ENCODE assay signal across 27 cellular contexts in genomic region chr18:61295153-61295552, GRCh38. TPM values are rescaled to one million over a fixed set of nuclear protein-coding genes. Genes with fewer than 3 reads are reported as not detected.
"Had no signal": no experiment of that assay in that cellular context is flagged by ENCODE, and none has a peak within 500 bp of the region (broad histone marks: within the 10 kb centered on the region; RNA-seq: fewer than 3 reads in every experiment).

No MANE protein-coding gene starts in this region.

- DNase-seq: stimulated activated CD4-positive, alpha-beta T cell treated with anti-CD3 and anti-CD28 coated beads, Interleukin-2, amount 100 ng/mL, for 48 hours; stimulated activated CD4-positive, alpha-beta T cell treated with anti-CD3 and anti-CD28 coated beads, Interleukin-4, amount 100 ng/mL, for 1 hour; stimulated activated CD4-positive, alpha-beta T cell treated with anti-CD3 and anti-CD28 coated beads, Interleukin-4, amount 100 ng/mL, for 24 hours; stimulated activated CD4-positive, alpha-beta T cell treated with anti-CD3 and anti-CD28 coated beads, Interleukin-4, amount 100 ng/mL, for 4 hours; stimulated activated CD8-positive, alpha-beta memory T cell treated with anti-CD3 and anti-CD28 coated beads, Interleukin-4, amount 100 ng/mL, for 48 hours; stimulated activated naive B cell treated with anti-CD40 and anti-IgM and Interleukin-4, amounts not matched to agents 10 μg/mL and 1 μg/mL and 100 μg/mL, for 72 hours; stimulated activated naive CD4-positive, alpha-beta T cell; stimulated activated naive CD4-positive, alpha-beta T cell treated with Interleukin-2 at 50 U/mL for 16 hours; stimulated activated naive CD8-positive, alpha-beta T cell treated with anti-CD3 and anti-CD28 coated beads, Interleukin-15, amount 100 ng/mL, for 72 hours; stimulated activated naive CD8-positive, alpha-beta T cell treated with anti-CD3 and anti-CD28 coated beads, Interleukin-15, Interleukin-2, amounts not matched to agents 100 U/mL and 50 U/mL, for 24 hours; stomach; substantia nigra; testis; thyroid gland; tibial artery; transverse colon; trophoblast cell; upper lobe of left lung; upper lobe of right lung; uterus had no signal

- H3K27me3 ChIP-seq: stomach, suprapubic skin, testis, thyroid gland, tibial artery, tibial nerve, transverse colon, upper lobe of left lung, upper lobe of right lung, uterus, vagina had no signal

- H3K4me3 ChIP-seq: stomach, suprapubic skin, testis, thoracic aorta, thyroid gland, tibial artery, tibial nerve, transverse colon, upper lobe of left lung, upper lobe of right lung, uterus, vagina had no signal

- H3K27ac ChIP-seq: stomach, suprapubic skin, testis, thoracic aorta, thyroid gland, tibial artery, tibial nerve, transverse colon, upper lobe of left lung, upper lobe of right lung, uterus, vagina had no signal

- FAIRE-seq: urothelium cell line had no signal

- H3K36me3 ChIP-seq: stomach, suprapubic skin, thoracic aorta, thyroid gland, tibial artery, tibial nerve, transverse colon, upper lobe of left lung, upper lobe of right lung, uterus, vagina had no signal

- H3K9me3 ChIP-seq: stomach, suprapubic skin, testis, thoracic aorta, thyroid gland, tibial artery, tibial nerve, transverse colon, upper lobe of left lung, upper lobe of right lung, uterus, vagina had no signal

- ATAC-seq: stimulated activated effector memory CD8-positive, alpha-beta T cell treated with anti-CD3 and anti-CD28 coated beads, Interleukin-12 subunit alpha, Interleukin-12 subunit beta, amount 100 ng/mL, for 72 hours; stimulated activated memory B cell treated with anti-CD40 and anti-IgM and Interleukin-4, amounts not matched to agents 10 μg/mL and 1 μg/mL and 100 μg/mL, for 72 hours; stimulated activated naive B cell treated with anti-CD40 and anti-IgM and Interleukin-4, amounts not matched to agents 10 μg/mL and 1 μg/mL and 100 μg/mL, for 72 hours; stimulated activated naive CD8-positive, alpha-beta T cell treated with anti-CD3 and anti-CD28 coated beads, Interleukin-15, amount 100 ng/mL, for 72 hours; stimulated activated naive CD8-positive, alpha-beta T cell treated with anti-CD3 and anti-CD28 coated beads, Interleukin-15, Interleukin-2, amounts not matched to agents 100 U/mL and 50 U/mL, for 24 hours; upper lobe of right lung had no signal

- H3K4me1 ChIP-seq: stomach, suprapubic skin, testis, thyroid gland, tibial artery, tibial nerve, upper lobe of left lung, upper lobe of right lung, uterus, vagina had no signal

RNA-seq across cellular contexts. Expression of gene CDH20, which starts 38.1 kb away (rescaled TPM):
- total RNA-seq: vagina had no signal
